In the genomic region with DNA sequence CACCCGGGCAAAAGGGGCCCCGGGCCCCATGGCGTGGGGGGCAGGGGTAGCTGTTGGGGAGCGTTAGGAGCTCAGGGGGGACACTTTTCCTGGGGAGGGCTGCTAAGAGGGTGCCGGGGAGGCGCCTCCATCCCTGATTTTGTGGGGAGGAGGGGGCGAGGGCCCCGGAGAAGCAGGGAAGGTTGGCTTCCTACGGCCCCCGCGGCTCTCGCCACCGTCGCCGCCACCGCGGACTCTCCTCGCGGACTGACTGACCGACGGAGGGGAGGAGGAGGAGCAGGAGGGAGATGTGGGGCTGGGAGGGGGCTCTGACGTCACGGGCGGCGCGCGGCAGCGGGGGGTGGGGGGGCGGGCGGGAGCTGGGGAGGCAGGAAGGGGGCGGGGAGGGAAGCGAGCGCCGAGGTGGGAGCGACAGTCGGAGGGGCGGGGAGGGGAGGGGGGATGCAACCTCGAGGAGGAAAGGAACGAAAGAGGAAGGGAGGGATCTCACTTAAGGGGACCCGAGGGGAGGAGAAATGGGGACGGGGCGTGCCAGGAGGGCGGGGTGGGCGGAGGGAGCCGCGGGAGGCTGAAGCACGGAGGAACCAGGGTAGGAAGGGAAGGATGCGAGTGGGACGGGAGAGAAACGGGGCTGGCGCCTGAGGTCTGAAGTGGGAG, we compare ENCODE assay signal across 8 cellular contexts. TPM values are rescaled to one million over a fixed set of nuclear protein-coding genes. Genes with fewer than 3 reads are reported as not detected.
DNase-seq lines count a peak whose midpoint lies in the region; ATAC-seq, FAIRE-seq and TF ChIP-seq lines count a peak whose summit lies in the region.

No MANE protein-coding gene starts in this region.

- no peak for FAIRE-seq in pancreas (lab: Jason Lieb, UNC)
- FAIRE-seq in urothelium cell line (lab: Jason Lieb, UNC): peak; percentile 30

- H3K27me3 ChIP-seq in heart right ventricle (peaks cover 0 to 20% (median 0%) of the 10 kb centered on the region in 7 donors), pancreas (no peaks in the 10 kb centered on the region)

- WGBS in heart right ventricle, 2 donors: 1% methylated on average over 37 to 51 of the region's 51 CpGs
- WGBS in pancreas, 2 donors: 0 to 2% methylated on average over 22 to 50 of the region's 51 CpGs

- intact Hi-C loops in heart right ventricle (cut with DNase I): no loop called here
- intact Hi-C loops in pancreas (cut with DNase I): no loop called here

- CTCF ChIA-PET in T-cell (lab: Charles Lee): interaction anchor here in 1 of 2 donors (0.6 to 3.1 kb wide), 8 partner anchors 15 to 1933 kb away, joined by 3 to 12 read pairs (median 4); no protein-coding TSS in a partner anchor

- H3K4me3 ChIP-seq in heart right ventricle (peak overlapping the region; percentile 44 to 67 (median 58)), pancreas (peak overlapping the region; percentile 7 to 53 (median 29))

- H3K36me3 Mint-ChIP-seq in T-cell: peaks cover 4% of the 10 kb centered on the region

- no peaks in the 10 kb centered on the region for H3K9me3 Mint-ChIP-seq in T-cell

- H3K27ac Mint-ChIP-seq in T-cell: peak overlapping the region in 1 of 2 donors; percentile 56

- peaks cover 0 to 2% of the 10 kb centered on the region in 2 donors for H3K27me3 Mint-ChIP-seq in T-cell

- H3K9me3 ChIP-seq in heart right ventricle (no peaks in the 10 kb centered on the region), pancreas (no peaks in the 10 kb centered on the region)

- peak overlapping the region; percentile 83 to 89 (median 86) for H3K4me3 Mint-ChIP-seq in T-cell

- H3K27ac ChIP-seq in heart right ventricle (peak overlapping the region in 9 of 10 donors; percentile 58 to 84 (median 72)), pancreas (peak overlapping the region in 1 of 4 donors; percentile 41)

- H3K36me3 ChIP-seq in heart right ventricle: peaks cover 0 to 20% (median 0%) of the 10 kb centered on the region in 9 donors
- no peaks in the 10 kb centered on the region for H3K36me3 ChIP-seq in pancreas

- DNase-seq in Ammon's horn (ENCODE audit: low spot score) (peak; percentile 79), HT1080 (ENCODE audit: low read depth) (peak; percentile 63), T-cell (peak in 29 of 34 experiments; percentile 4 to 52 (median 35)), amygdala (lab: John Stamatoyannopoulos, UW) (peak in 45 of 56 donors; percentile 16 to 87 (median 63)), heart right ventricle (peak; percentile 80), pancreas (peak; percentile 11 to 74 (median 54)), urothelium cell line (ENCODE audit: low spot score) (peak; percentile 89)

- POLR2A ChIA-PET in T-cell (lab: Charles Lee): no interaction called here

- H3K4me1 ChIP-seq in heart right ventricle: peaks cover 4 to 49% (median 34%) of the 10 kb centered on the region in 9 donors
- peaks cover 3 to 12% (median 7%) of the 10 kb centered on the region in 3 donors for H3K4me1 ChIP-seq in pancreas

- H3K4me1 Mint-ChIP-seq in T-cell: peaks cover 38 to 62% (median 42%) of the 10 kb centered on the region in 3 donors

- ATAC-seq in T-cell (replicated peaks in 1 of 4) (peak; percentile 6 to 18 (median 12)), heart right ventricle (peak; percentile 38 to 77 (median 58)), pancreas (peak; percentile 18 to 56 (median 36)), GM18907 (IDR thresholded peaks at IDR 0.05; ENCODE audit: unreplicated experiment) (no peak)

- TF ChIP-seq CTCF in heart right ventricle (IDR thresholded peaks at IDR 0.05) (no peak), pancreas (IDR thresholded peaks at IDR 0.05) (no peak)

RNA-seq across cellular contexts. Expression of a gene that starts 5.1 kb away (rescaled TPM):
- total RNA-seq in HT1080 (2014; rRNA removed; shearing (Covaris generic)): 5.4 and 10.4 TPM in 2 replicates
- polyA plus RNA-seq in HT1080 (2015; cell fraction: cytosol; rRNA removed): 9.8 and 13.5 TPM in 2 replicates
- 146 and 187 TPM in 2 replicates for polyA plus RNA-seq in HT1080 (2015; cell fraction: nucleus; rRNA removed)
- total RNA-seq in T-cell: 10 to 100 TPM; 48.0 to 82.7 (median 74.8) TPM
- 10 to 100 TPM; 10.2 to 31.0 (median 18.2) TPM for total RNA-seq in heart right ventricle
- 10 to 100 TPM; 10.4 to 41.3 TPM for polyA plus RNA-seq in heart right ventricle
- 10 to 100 TPM in 1 of 6 donors, 1 to 10 TPM in 5; 5.2 to 21.1 (median 7.5) TPM for total RNA-seq in pancreas
- polyA plus RNA-seq in pancreas: 10 to 100 TPM; 24.1 to 26.7 TPM

RNA-seq across cellular contexts. Expression of a gene that starts 29.0 kb away (rescaled TPM):
- total RNA-seq in HT1080 (2014; rRNA removed; shearing (Covaris generic)): not detected in 2 replicates
- polyA plus RNA-seq in HT1080 (2015; cell fraction: cytosol; rRNA removed): not detected in 2 replicates
- polyA plus RNA-seq in HT1080 (2015; cell fraction: nucleus; rRNA removed): not detected in 2 replicates
- total RNA-seq in T-cell (not detected), heart right ventricle (10 to 100 TPM in 2 of 10 donors, 1 to 10 TPM in 8; 1.6 to 13.6 (median 3.2) TPM), pancreas (not detected)
- polyA plus RNA-seq in heart right ventricle (1 to 10 TPM in 1 of 2 donors, under 1 TPM in 1; 0.19 to 3.1 TPM), pancreas (not detected)

RNA-seq across cellular contexts. Expression of a gene that starts 43.0 kb away (rescaled TPM):
- total RNA-seq in HT1080 (2014; rRNA removed; shearing (Covaris generic)): not detected in 2 replicates
- not detected in 2 replicates for polyA plus RNA-seq in HT1080 (2015; cell fraction: cytosol; rRNA removed)
- not detected in 2 replicates for polyA plus RNA-seq in HT1080 (2015; cell fraction: nucleus; rRNA removed)
- not detected for total RNA-seq in T-cell
- total RNA-seq in heart right ventricle: not detected
- not detected for polyA plus RNA-seq in heart right ventricle
- total RNA-seq in pancreas: not detected
- polyA plus RNA-seq in pancreas: not detected

RNA-seq across cellular contexts. Expression of a gene that starts 53.1 kb away (rescaled TPM):
- not detected in 2 replicates for total RNA-seq in HT1080 (2014; rRNA removed; shearing (Covaris generic))
- not detected in 2 replicates for polyA plus RNA-seq in HT1080 (2015; cell fraction: cytosol; rRNA removed)
- polyA plus RNA-seq in HT1080 (2015; cell fraction: nucleus; rRNA removed): not detected in 2 replicates
- total RNA-seq in T-cell (1 to 10 TPM in 1 of 5 donors, not detected in 4; 1.0 TPM), heart right ventricle (10 to 100 TPM in 1 of 10 donors, 1 to 10 TPM in 2, under 1 TPM in 1, not detected in 6; 0.53 to 14.7 (median 6.0) TPM), pancreas (under 1 TPM in 2 of 6 donors, not detected in 4; 0.09 to 0.12 TPM)
- polyA plus RNA-seq in heart right ventricle (under 1 TPM in 1 of 2 donors, not detected in 1; 0.06 TPM), pancreas (1 to 10 TPM in 1 of 2 donors, not detected in 1; 1.1 TPM)

Comparison
In these comparisons a context has a peak if more than half of its experiments do, and no peak if none do; other contexts are left out.
1. DNase-seq: peak in every context shown above with its lines; median percentile 89 in urothelium cell line; 80 in heart right ventricle; 79 in Ammon's horn; 63 in HT1080; 63 in amygdala; 54 in pancreas; 35 in T-cell.